25 cellular contexts compared by ENCODE assay signal in the genomic region with DNA sequence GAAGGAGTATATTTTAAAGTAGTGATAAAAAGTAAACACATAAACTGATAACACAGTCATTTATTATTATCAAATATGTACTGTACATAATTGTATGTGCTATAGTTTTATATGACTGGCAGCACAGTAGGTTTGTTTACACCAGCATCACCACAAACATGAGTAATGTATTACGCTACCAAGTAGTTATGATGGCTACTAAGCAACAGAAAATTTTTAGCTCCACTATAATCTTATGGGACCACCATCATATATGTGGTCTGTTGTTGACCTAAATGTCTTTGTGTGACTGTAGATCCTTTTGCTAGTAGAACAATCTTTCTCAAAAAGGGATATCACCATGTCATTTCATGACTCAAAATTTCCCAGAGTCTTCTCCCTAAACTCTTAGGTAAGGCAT.
"Had no signal": no experiment of that assay in that cellular context is flagged by ENCODE, and none has a peak within 500 bp of the region (broad histone marks: within the 10 kb centered on the region; RNA-seq: fewer than 3 reads in every experiment).

No MANE protein-coding gene starts in this region.

- H3K36me3 ChIP-seq: adrenal gland, ascending aorta, left ventricle myocardium inferior, transverse colon, vagina, WERI-Rb-1 had no signal

- DNase-seq: activated CD4-positive, alpha-beta T cell treated with anti-CD3 and anti-CD28 coated beads for 48 hours; activated CD4-positive, alpha-beta T cell treated with anti-CD3 and anti-CD28 coated beads, Interleukin-2, amount 50 U/mL, for 48 hours; activated CD8-positive, alpha-beta memory T cell treated with anti-CD3 and anti-CD28 coated beads for 24 hours; activated effector memory CD4-positive, alpha-beta T cell treated with anti-CD3 and anti-CD28 coated beads, Interleukin-2, amount 50 U/mL, for 16 hours; activated naive CD4-positive, alpha-beta T cell treated with anti-CD3 and anti-CD28 coated beads for 36 hours; activated naive CD8-positive, alpha-beta T cell treated with anti-CD3 and anti-CD28 coated beads for 36 hours; adrenal gland; foreskin fibroblast; heart right ventricle; kidney glomerular epithelial cell; left ventricle myocardium inferior; mucosa of descending colon; right cardiac atrium; spleen; stimulated activated naive CD4-positive, alpha-beta T cell treated with Interleukin-2 at 50 U/mL for 16 hours; T-helper 9 cell; testis; transverse colon; WERI-Rb-1 had no signal

- ATAC-seq: activated CD4-positive, CD25-positive, alpha-beta regulatory T cell treated with anti-CD3 and anti-CD28 coated beads, Interleukin-2, amount 50 U/mL, for 24 hours; esophagus mucosa; heart right ventricle; mucosa of descending colon; natural killer cell treated with Interleukin-12 subunit alpha and Interleukin-12 subunit beta and Interleukin-15 and Interleukin-18, amount 100 ng/mL, for 72 hours; right cardiac atrium had no signal

- H3K4me3 ChIP-seq: adrenal gland, ascending aorta, heart right ventricle, left ventricle myocardium inferior, lung, mucosa of descending colon, spleen, testis, transverse colon, vagina had no signal

- H3K27ac ChIP-seq: adrenal gland, ascending aorta, heart right ventricle, left ventricle myocardium inferior, spleen, testis, transverse colon, vagina, WERI-Rb-1 had no signal

- H3K9me3 ChIP-seq: adrenal gland, ascending aorta, mucosa of descending colon, testis, transverse colon, vagina had no signal

- H3K4me1 ChIP-seq: ascending aorta, heart right ventricle, left ventricle myocardium inferior, testis, transverse colon, vagina had no signal

- H3K27me3 ChIP-seq: adrenal gland, ascending aorta, heart right ventricle, spleen, testis, transverse colon, vagina had no signal
